In genomic region chr20:3696200-3696599, GRCh38 we compare ENCODE assay signal across 11 cellular contexts. TPM values are rescaled to one million over a fixed set of nuclear protein-coding genes. Genes with fewer than 3 reads are reported as not detected.
DNase-seq lines count a peak whose midpoint lies in the region; ATAC-seq and TF ChIP-seq lines count a peak whose summit lies in the region.
"Had no signal": no experiment of that assay in that cellular context is flagged by ENCODE, and none has a peak within 500 bp of the region (broad histone marks: within the 10 kb centered on the region; RNA-seq: fewer than 3 reads in every experiment).

No MANE protein-coding gene starts in this region.

- peak; percentile 16 to 50 for DNase-seq in NCI-H526 (lab: John Stamatoyannopoulos, UW)
- no peak for DNase-seq in NCI-H526 treated with DMSO at 0.1 percent for 48 hours (lab: John Stamatoyannopoulos, UW)
- no peak for DNase-seq in LNCaP clone FGC (ENCODE audit: low read depth)
- no peak for DNase-seq in choroid plexus epithelial cell (ENCODE audit: low read depth)
- no peak for DNase-seq in osteocyte (ENCODE audit: extremely low spot score, unreplicated experiment)
- DNase-seq in sigmoid colon, result no peak
- DNase-seq: activated effector memory CD4-positive, alpha-beta T cell treated with anti-CD3 and anti-CD28 coated beads, Interleukin-2, amount 50 U/mL, for 16 hours had no signal

- peaks cover 0 to 6% (median 1%) of the 10 kb centered on the region in 4 donors for H3K9me3 ChIP-seq in sigmoid colon

- no peaks in the 10 kb centered on the region for H3K27me3 ChIP-seq in sigmoid colon

- H3K4me3 Mint-ChIP-seq in osteocyte (ENCODE audit: unreplicated experiment), result no peak overlapping the region

- no peaks in the 10 kb centered on the region for H3K36me3 Mint-ChIP-seq in osteocyte (ENCODE audit: unreplicated experiment)

- no peak for ATAC-seq in HG02840 (IDR thresholded peaks at IDR 0.05; ENCODE audit: low FRiP score, unreplicated experiment)
- ATAC-seq in HG02759 (IDR thresholded peaks at IDR 0.05; ENCODE audit: unreplicated experiment), result no peak

- H3K4me1 ChIP-seq in sigmoid colon, result no peaks in the 10 kb centered on the region

- no peak overlapping the region for H3K27ac ChIP-seq in sigmoid colon

- H3K4me1 Mint-ChIP-seq in osteocyte (ENCODE audit: unreplicated experiment), result no peaks in the 10 kb centered on the region

- no peaks in the 10 kb centered on the region for H3K9me3 Mint-ChIP-seq in osteocyte (ENCODE audit: unreplicated experiment)

- TF ChIP-seq POLR2A in sigmoid colon (IDR thresholded peaks at IDR 0.05), result no peak

- no peaks in the 10 kb centered on the region for H3K36me3 ChIP-seq in sigmoid colon

- H3K4me3 ChIP-seq in LNCaP clone FGC (ENCODE audit: low read depth, low read length) (no peak overlapping the region), choroid plexus epithelial cell (ENCODE audit: low read depth, low read length) (no peak overlapping the region), sigmoid colon (no peak overlapping the region)

- TF ChIP-seq EP300 in sigmoid colon (IDR thresholded peaks at IDR 0.05), result no peak

- H3K27me3 Mint-ChIP-seq in osteocyte (ENCODE audit: unreplicated experiment), result no peaks in the 10 kb centered on the region

- TF ChIP-seq CTCF in LNCaP clone FGC (IDR thresholded peaks at IDR 0.05; ENCODE audit: control insufficient read depth, extremely low read depth, insufficient read depth), result peak; percentile 34
- TF ChIP-seq CTCF in choroid plexus epithelial cell (conservative IDR thresholded peaks at IDR 0.05; ENCODE audit: low read depth, low read length), result peak; percentile 65
- TF ChIP-seq CTCF in osteocyte (IDR thresholded peaks at IDR 0.05), result peak; percentile 43
- TF ChIP-seq CTCF in sigmoid colon (IDR thresholded peaks at IDR 0.05), result peak in 2 of 4 experiments; percentile 10 to 18

- H3K27ac Mint-ChIP-seq in osteocyte (ENCODE audit: unreplicated experiment), result no peak overlapping the region

- intact Hi-C loops in sigmoid colon (cut with DNase I), result no loop called here

- WGBS in sigmoid colon, 2 donors, result 84 to 91% methylated on average over 1 of the region's 1 CpG

RNA-seq across cellular contexts. Expression of gene ADAM33, which starts 14.4 kb away (rescaled TPM):
- total RNA-seq in osteocyte (32.0 and 34.7 TPM in 2 replicates), sigmoid colon (100 to 1,000 TPM in 2 of 4 donors, 10 to 100 TPM in 2; 49.9 to 484 (median 103) TPM)
- polyA plus RNA-seq in sigmoid colon, result 10 to 100 TPM in 1 of 3 donors, 1 to 10 TPM in 1, under 1 TPM in 1; 0.69 to 12.3 (median 5.4) TPM
- total RNA-seq: dermis microvascular lymphatic vessel endothelial cell had no signal

RNA-seq across cellular contexts. Expression of gene SIGLEC1, which starts 16.2 kb away (rescaled TPM):
- total RNA-seq in osteocyte (0.21 TPM in 2 replicates), sigmoid colon (10 to 100 TPM in 3 of 4 donors, 1 to 10 TPM in 1; 9.9 to 17.1 (median 10.2) TPM)
- 1 to 10 TPM; 2.4 to 6.9 (median 5.3) TPM for polyA plus RNA-seq in sigmoid colon
- total RNA-seq: dermis microvascular lymphatic vessel endothelial cell had no signal

RNA-seq across cellular contexts. Expression of gene GFRA4, which starts 33.0 kb away (rescaled TPM):
- total RNA-seq in osteocyte, result not detected in 2 replicates
- total RNA-seq in sigmoid colon, result not detected
- polyA plus RNA-seq in sigmoid colon, result not detected
- total RNA-seq: dermis microvascular lymphatic vessel endothelial cell, omental fat pad had no signal

RNA-seq across cellular contexts. Expression of gene HSPA12B, which starts 36.3 kb away (rescaled TPM):
- total RNA-seq in osteocyte (not detected in 2 replicates), sigmoid colon (10 to 100 TPM in 1 of 4 donors, 1 to 10 TPM in 3; 2.2 to 10.5 (median 7.8) TPM)
- 1 to 10 TPM in 2 of 3 donors, under 1 TPM in 1; 0.69 to 7.8 (median 2.9) TPM for polyA plus RNA-seq in sigmoid colon

Comparison
In these comparisons a context has a peak if more than half of its experiments do, and no peak if none do; other contexts are left out.
1. DNase-seq: peak in NCI-H526 (2 of 2); none in NCI-H526 treated with DMSO at 0.1 percent for 48 hours (single experiment), LNCaP clone FGC (single experiment), choroid plexus epithelial cell (single experiment), osteocyte (single experiment) and sigmoid colon (single experiment).